12 cellular contexts compared by ENCODE assay signal in the genomic region with DNA sequence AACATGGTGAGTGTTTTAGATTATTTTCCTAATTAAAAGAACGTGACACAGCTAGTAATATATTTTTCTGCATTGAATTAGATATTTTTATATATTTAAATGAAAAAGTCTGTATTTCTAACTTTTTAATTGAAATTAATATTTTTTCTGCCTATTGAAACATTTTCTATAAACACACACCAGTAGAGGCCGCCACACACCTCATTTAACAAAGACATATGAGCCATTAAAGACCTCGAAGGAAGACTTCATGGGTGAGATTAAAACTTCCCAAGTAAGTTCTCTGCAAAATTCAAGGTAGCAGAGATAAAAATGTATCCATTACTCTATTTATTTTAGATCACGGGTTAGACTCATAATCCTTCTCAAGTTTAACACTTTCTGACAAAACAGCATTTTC. TPM values are rescaled to one million over a fixed set of nuclear protein-coding genes. Genes with fewer than 3 reads are reported as not detected.
DNase-seq lines count a peak whose midpoint lies in the region; ATAC-seq and FAIRE-seq lines count a peak whose summit lies in the region.
"Had no signal": no experiment of that assay in that cellular context is flagged by ENCODE, and none has a peak within 500 bp of the region (broad histone marks: within the 10 kb centered on the region; RNA-seq: fewer than 3 reads in every experiment).

No MANE protein-coding gene starts in this region.

- no peak for ATAC-seq in HG02623 (IDR thresholded peaks at IDR 0.05; ENCODE audit: unreplicated experiment)

- peak; percentile 12 for DNase-seq in ACHN
- peak; percentile 24 for DNase-seq in H4 (ENCODE audit: low spot score)
- peak; percentile 0 for DNase-seq in T1000 (lab: John Stamatoyannopoulos, UW)
- DNase-seq in NCI-H2081 (lab: John Stamatoyannopoulos, UW) = no peak
- DNase-seq in T-helper 2 cell treated with Interferon-gamma antibody and Interleukin-4, amounts not matched to agents 5 μg/mL and 100 μg/mL, for 36 hours (ENCODE audit: low spot score) = no peak
- no peak for DNase-seq in HTR-8/SVneo (ENCODE audit: insufficient read length, low spot score)
- DNase-seq: central memory CD4-positive, alpha-beta T cell; uterus had no signal

- no peaks in the 10 kb centered on the region for H3K4me1 Mint-ChIP-seq in T-helper 2 cell treated with Interferon-gamma antibody and Interleukin-4, amounts not matched to agents 5 μg/mL and 100 μg/mL, for 36 hours (ENCODE audit: low read depth)

- H3K36me3 Mint-ChIP-seq in T-helper 2 cell treated with Interferon-gamma antibody and Interleukin-4, amounts not matched to agents 5 μg/mL and 100 μg/mL, for 36 hours (ENCODE audit: low read depth) = no peaks in the 10 kb centered on the region

- in situ Hi-C loops in ACHN (cut with HindIII; ENCODE audit: low pct_ligation_motif_present, low pct_unique_long_range_greater_than_20kb, low sequenced_read_pairs) = no loop called here

- H3K27me3 Mint-ChIP-seq in T-helper 2 cell treated with Interferon-gamma antibody and Interleukin-4, amounts not matched to agents 5 μg/mL and 100 μg/mL, for 36 hours (ENCODE audit: low read depth) = peaks cover 3% of the 10 kb centered on the region

- no peaks in the 10 kb centered on the region for H3K9me3 Mint-ChIP-seq in T-helper 2 cell treated with Interferon-gamma antibody and Interleukin-4, amounts not matched to agents 5 μg/mL and 100 μg/mL, for 36 hours

- no peak overlapping the region for H3K27ac Mint-ChIP-seq in T-helper 2 cell treated with Interferon-gamma antibody and Interleukin-4, amounts not matched to agents 5 μg/mL and 100 μg/mL, for 36 hours

- FAIRE-seq in islet of Langerhans (lab: Jason Lieb, UNC) (peak; percentile 94), HTR-8/SVneo (lab: Jason Lieb, UNC) (no peak)

- no peak overlapping the region for H3K4me3 Mint-ChIP-seq in T-helper 2 cell treated with Interferon-gamma antibody and Interleukin-4, amounts not matched to agents 5 μg/mL and 100 μg/mL, for 36 hours

RNA-seq across cellular contexts. Expression of gene SLITRK2, which starts 8.3 kb away (rescaled TPM):
- 0.90 and 1.3 TPM in 2 replicates for total RNA-seq in H4 (2014; rRNA removed; shearing (Covaris generic))
- total RNA-seq: activated CD8-positive, alpha-beta memory T cell treated with anti-CD3 and anti-CD28 coated beads for 36 hours; Daoy had no signal

Comparison
In these comparisons a context has a peak if more than half of its experiments do, and no peak if none do; other contexts are left out.
1. DNase-seq: peak in ACHN (single experiment), H4 (single experiment) and T1000 (single experiment); none in NCI-H2081 (0 of 2), T-helper 2 cell treated with Interferon-gamma antibody and Interleukin-4, amounts not matched to agents 5 μg/mL and 100 μg/mL, for 36 hours (single experiment) and HTR-8/SVneo (single experiment).